In the genomic region with DNA sequence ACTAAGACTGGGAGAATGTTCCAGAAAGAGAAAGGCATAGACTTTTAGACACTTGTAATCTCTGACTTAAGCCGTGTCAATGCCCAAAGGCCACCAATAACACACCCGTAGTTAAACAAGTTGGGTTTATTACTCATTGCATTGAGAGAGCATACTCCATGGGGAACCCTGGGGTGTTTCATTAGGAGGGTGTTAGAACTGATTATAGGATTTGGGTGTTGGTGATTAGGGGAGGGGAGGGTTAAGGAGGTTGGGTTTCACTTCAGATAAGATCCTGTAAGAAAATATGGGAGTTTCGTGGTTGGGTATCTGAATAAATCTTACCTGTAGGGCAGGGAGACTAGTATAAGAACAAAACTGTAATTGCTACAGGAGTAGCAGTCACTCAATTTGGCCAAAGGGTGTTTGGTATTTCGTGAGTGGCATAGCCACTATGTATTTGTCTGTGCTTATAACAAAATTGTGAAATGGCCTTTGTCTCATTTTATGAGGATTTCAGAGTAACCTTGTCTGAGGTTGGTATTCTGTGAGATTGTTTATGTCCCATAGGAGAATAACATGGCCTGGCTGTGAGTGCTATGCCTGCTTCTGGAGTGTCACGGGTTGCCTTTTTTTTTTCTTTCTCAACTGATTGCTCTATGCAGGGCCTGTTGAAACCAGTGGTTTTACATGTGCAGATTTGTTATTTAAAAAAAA, we compare ENCODE assay signal across 13 cellular contexts. TPM values are rescaled to one million over a fixed set of nuclear protein-coding genes. Genes with fewer than 3 reads are reported as not detected.
DNase-seq lines count a peak whose midpoint lies in the region; ATAC-seq and TF ChIP-seq lines count a peak whose summit lies in the region.
"Had no signal": no experiment of that assay in that cellular context is flagged by ENCODE, and none has a peak within 500 bp of the region (broad histone marks: within the 10 kb centered on the region; RNA-seq: fewer than 3 reads in every experiment).

No MANE protein-coding gene starts in this region.

- H2BK12ac ChIP-seq in mesenchymal stem cell (ENCODE audit: low read length in 2 of 2): peak overlapping the region in 1 of 2 experiments; percentile 24

- ATAC-seq in HG02759 (IDR thresholded peaks at IDR 0.05; ENCODE audit: unreplicated experiment) (no peak), HG03175 (IDR thresholded peaks at IDR 0.05; ENCODE audit: unreplicated experiment) (no peak), HG03135 (IDR thresholded peaks at IDR 0.05; ENCODE audit: unreplicated experiment) (no peak)
- ATAC-seq: activated T-cell treated with anti-CD3 and anti-CD28 coated beads, Interleukin-2, amount 50 U/mL, for 4 hours had no signal

- peak overlapping the region; percentile 31 for H3K4me2 ChIP-seq in mesenchymal stem cell (ENCODE audit: low read length, poor library complexity, severe bottlenecking)

- DNase-seq in adrenal gland (no peak), mesenchymal stem cell (peak; percentile 64), brain microvascular endothelial cell (no peak)
- DNase-seq: activated T-cell treated with anti-CD3 and anti-CD28 coated beads, Interleukin-2, amount 50 U/mL, for 4 hours; effector memory CD4-positive, alpha-beta T cell; immature natural killer cell; NCI-H1694 had no signal

- H3K9ac ChIP-seq in HUES6 (ENCODE audit: low read length): no peak overlapping the region
- H3K9ac ChIP-seq in mesenchymal stem cell (ENCODE audit: low read length): no peak overlapping the region

- H3K18ac ChIP-seq in mesenchymal stem cell (ENCODE audit: low read depth in 1 of 2, low read length in 2 of 2): no peak overlapping the region

- peaks cover 31% of the 10 kb centered on the region for H3K4me1 ChIP-seq in HUES6 (ENCODE audit: control insufficient read depth, insufficient read depth, low read length)
- H3K4me1 ChIP-seq in adrenal gland (replicated peaks in 1 of 2): peaks cover 23 to 27% of the 10 kb centered on the region in 2 donors
- peaks cover 5% of the 10 kb centered on the region for H3K4me1 ChIP-seq in mesenchymal stem cell (ENCODE audit: control insufficient read depth, insufficient read depth, low read depth, low read length)

- H4K8ac ChIP-seq in mesenchymal stem cell (ENCODE audit: low read length): no peak overlapping the region

- H3K23ac ChIP-seq in mesenchymal stem cell (ENCODE audit: low read length in 2 of 2): no peak overlapping the region

- no peak overlapping the region for H2BK15ac ChIP-seq in mesenchymal stem cell (ENCODE audit: low read depth, poor library complexity, severe bottlenecking)

- H3K79me1 ChIP-seq in mesenchymal stem cell (replicated peaks; ENCODE audit: low read length, poor library complexity, severe bottlenecking): no peaks in the 10 kb centered on the region

- peak overlapping the region; percentile 84 for H2BK120ac ChIP-seq in mesenchymal stem cell (ENCODE audit: low read depth, low read length)

- intact Hi-C loops in adrenal gland (cut with DNase I): no loop called here

- H3K27me3 ChIP-seq in HUES6 (ENCODE audit: control insufficient read depth, insufficient read depth, low read length): no peaks in the 10 kb centered on the region
- no peaks in the 10 kb centered on the region for H3K27me3 ChIP-seq in adrenal gland
- H3K27me3 ChIP-seq in mesenchymal stem cell (ENCODE audit: control insufficient read depth in 1 of 2, insufficient read depth in 1 of 2, low read length in 2 of 2): no peaks in the 10 kb centered on the region
- H3K27me3 ChIP-seq in brain microvascular endothelial cell (replicated peaks): no peaks in the 10 kb centered on the region
- H3K27me3 ChIP-seq: right atrium auricular region had no signal

- no peak overlapping the region for H3K14ac ChIP-seq in mesenchymal stem cell (ENCODE audit: low read length in 2 of 2)

- H3K9me3 ChIP-seq in HUES6 (ENCODE audit: control insufficient read depth, insufficient read depth, low read depth, low read length) (no peaks in the 10 kb centered on the region), adrenal gland (replicated peaks in 1 of 3) (no peaks in the 10 kb centered on the region), mesenchymal stem cell (ENCODE audit: control insufficient read depth, low read length) (no peaks in the 10 kb centered on the region)
- H3K9me3 ChIP-seq: right atrium auricular region had no signal

- 47 to 58% (median 56%) methylated on average over 5 of the region's 5 CpGs for WGBS in adrenal gland, 4 donors
- WGBS in mesenchymal stem cell: 59% methylated on average over 5 of the region's 5 CpGs

- peak overlapping the region; percentile 71 for H3K27ac ChIP-seq in C4-2B
- H3K27ac ChIP-seq in HUES6 (ENCODE audit: low read depth, low read length): no peak overlapping the region
- H3K27ac ChIP-seq in adrenal gland: peak overlapping the region in 4 of 5 donors; percentile 29 to 79 (median 43)
- H3K27ac ChIP-seq in mesenchymal stem cell (ENCODE audit: low read length, poor library complexity, severe bottlenecking): no peak overlapping the region
- H3K27ac ChIP-seq in brain microvascular endothelial cell: no peak overlapping the region
- H3K27ac ChIP-seq: right atrium auricular region had no signal

- H3K36me3 ChIP-seq in HUES6 (ENCODE audit: control insufficient read depth, insufficient read depth, low read length) (no peaks in the 10 kb centered on the region), adrenal gland (replicated peaks in 1 of 2) (no peaks in the 10 kb centered on the region), mesenchymal stem cell (ENCODE audit: control insufficient read depth in 1 of 2, insufficient read depth in 2 of 2, low read depth in 1 of 2, low read length in 2 of 2) (peaks cover 0 to 3% of the 10 kb centered on the region in 2 experiments), brain microvascular endothelial cell (replicated peaks) (no peaks in the 10 kb centered on the region)
- H3K36me3 ChIP-seq: right atrium auricular region had no signal

- H3K4me3 ChIP-seq in HUES6 (ENCODE audit: low read depth, low read length): peak overlapping the region; percentile 14; the same call in 1 of the 2 replicates
- H3K4me3 ChIP-seq in adrenal gland: no peak overlapping the region
- no peak overlapping the region for H3K4me3 ChIP-seq in mesenchymal stem cell (ENCODE audit: insufficient read depth in 1 of 2, low read depth in 1 of 2, low read length in 2 of 2)
- no peak overlapping the region for H3K4me3 ChIP-seq in brain microvascular endothelial cell (ENCODE audit: low read depth, low read length)
- H3K4me3 ChIP-seq: right atrium auricular region had no signal

- no peak overlapping the region for H2AK5ac ChIP-seq in mesenchymal stem cell (ENCODE audit: low read length, severe bottlenecking)

- no peak overlapping the region for H4K91ac ChIP-seq in mesenchymal stem cell (ENCODE audit: low read length)

- TF ChIP-seq POLR2A in adrenal gland (IDR thresholded peaks at IDR 0.05): no peak

- H3K4ac ChIP-seq in mesenchymal stem cell (ENCODE audit: low read depth in 1 of 2, low read length in 2 of 2): no peak overlapping the region

- in situ Hi-C loops in brain microvascular endothelial cell (cut with HindIII; ENCODE audit: low pct_ligation_motif_present, low sequenced_read_pairs): no loop called here

- no peak overlapping the region for H2AFZ ChIP-seq in mesenchymal stem cell (ENCODE audit: low read depth, low read length)

- H2BK5ac ChIP-seq in mesenchymal stem cell (ENCODE audit: low read depth, low read length, poor library complexity, severe bottlenecking): no peak overlapping the region

- TF ChIP-seq CTCF in C4-2B (conservative IDR thresholded peaks at IDR 0.05) (no peak), adrenal gland (IDR thresholded peaks at IDR 0.05) (no peak), brain microvascular endothelial cell (IDR thresholded peaks at IDR 0.05; ENCODE audit: low read depth, low read length, missing control alignments) (no peak)

RNA-seq across cellular contexts. Expression of gene HACD3, which starts 2.9 kb away (rescaled TPM):
- total RNA-seq in adrenal gland: 100 to 1,000 TPM in 6 of 8 donors, 10 to 100 TPM in 2; 95.9 to 142 (median 119) TPM
- polyA plus RNA-seq in adrenal gland: 100 to 1,000 TPM in 1 of 3 donors, 10 to 100 TPM in 2; 13.8 to 217 (median 14.8) TPM
- polyA plus RNA-seq in mesenchymal stem cell (2013, experiment 1 of 2): 73.7 TPM
- polyA plus RNA-seq in mesenchymal stem cell (2013, experiment 2 of 2): 76.8 TPM

RNA-seq across cellular contexts. Expression of gene DPP8, which starts 15.7 kb away (rescaled TPM):
- 100 to 1,000 TPM in 1 of 8 donors, 10 to 100 TPM in 7; 31.7 to 101 (median 42.5) TPM for total RNA-seq in adrenal gland
- 10 to 100 TPM in 2 of 3 donors, 1 to 10 TPM in 1; 5.7 to 26.8 (median 13.3) TPM for polyA plus RNA-seq in adrenal gland
- polyA plus RNA-seq in mesenchymal stem cell (2013, experiment 1 of 2): 20.7 TPM
- 21.8 TPM for polyA plus RNA-seq in mesenchymal stem cell (2013, experiment 2 of 2)

Comparison
In these comparisons a context has a peak if more than half of its experiments do, and no peak if none do; other contexts are left out.
1. H3K27ac ChIP-seq: peak in C4-2B (single experiment) and adrenal gland (4 of 5); none in HUES6 (single experiment), mesenchymal stem cell (single experiment) and brain microvascular endothelial cell (single experiment).